9 cellular contexts compared by ENCODE assay signal in genomic region chr1:21574464-21575151, GRCh38.
DNase-seq lines count a peak whose midpoint lies in the region; ATAC-seq and TF ChIP-seq lines count a peak whose summit lies in the region.
"Had no signal": no experiment of that assay in that cellular context is flagged by ENCODE, and none has a peak within 500 bp of the region (broad histone marks: within the 10 kb centered on the region; RNA-seq: fewer than 3 reads in every experiment).

No MANE protein-coding gene starts in this region.

- peaks cover 6% of the 10 kb centered on the region for H3K27me3 Mint-ChIP-seq in activated CD4-positive, alpha-beta memory T cell treated with anti-CD3 and anti-CD28 coated beads, Interleukin-2, amount 10 ng/mL, durations not matched to agents 7 days and 5 days

- no peaks in the 10 kb centered on the region for H3K4me1 Mint-ChIP-seq in activated CD4-positive, alpha-beta memory T cell treated with anti-CD3 and anti-CD28 coated beads, Interleukin-2, amount 10 ng/mL, durations not matched to agents 7 days and 5 days
- H3K4me1 Mint-ChIP-seq: activated naive CD4-positive, alpha-beta T cell treated with anti-CD3 and anti-CD28 coated beads, Interleukin-2, amount 50 U/mL, for 24 hours had no signal

- CTCF ChIA-PET in activated CD4-positive, alpha-beta memory T cell treated with anti-CD3 and anti-CD28 coated beads, Interleukin-2, amount 10 ng/mL, durations not matched to agents 7 days and 5 days (lab: Charles Lee): no interaction called here

- H3K79me2 ChIP-seq in neural cell (replicated peaks; ENCODE audit: insufficient read depth, low read length): no peaks in the 10 kb centered on the region

- TF ChIP-seq CTCF in C4-2B (conservative IDR thresholded peaks at IDR 0.05): no peak
- TF ChIP-seq CTCF in neural cell (IDR thresholded peaks at IDR 0.05; ENCODE audit: poor library complexity, severe bottlenecking): no peak

- H3K9ac ChIP-seq in neural cell (ENCODE audit: low read length): peak overlapping the region; percentile 38

- H4K20me1 ChIP-seq in neural cell (ENCODE audit: insufficient read depth): no peaks in the 10 kb centered on the region

- DNase-seq in NCI-H2227 treated with DMSO at 0.1 percent for 48 hours (lab: John Stamatoyannopoulos, UW) (peak; percentile 65), NCI-H1417 treated with DMSO at 0.1 percent for 48 hours (lab: John Stamatoyannopoulos, UW) (no peak), activated gamma-delta T cell treated with Interleukin-2 at 50 U/mL for 16 hours (no peak)
- no peak for DNase-seq in activated CD4-positive, alpha-beta memory T cell treated with anti-CD3 and anti-CD28 coated beads, Interleukin-2, amount 10 ng/mL, durations not matched to agents 7 days and 5 days

- no peak for TF ChIP-seq EP300 in neural cell (conservative IDR thresholded peaks at IDR 0.05; ENCODE audit: poor library complexity, severe bottlenecking)

- no peaks in the 10 kb centered on the region for H3K36me3 Mint-ChIP-seq in activated CD4-positive, alpha-beta memory T cell treated with anti-CD3 and anti-CD28 coated beads, Interleukin-2, amount 10 ng/mL, durations not matched to agents 7 days and 5 days (ENCODE audit: low read depth)
- H3K36me3 Mint-ChIP-seq: activated naive CD4-positive, alpha-beta T cell treated with anti-CD3 and anti-CD28 coated beads, Interleukin-2, amount 50 U/mL, for 24 hours had no signal

- no peak overlapping the region for H3K4me3 ChIP-seq in neural cell (ENCODE audit: low read length)

- H3F3A ChIP-seq in neural cell (ENCODE audit: insufficient read depth, low read length, poor library complexity, severe bottlenecking): no peaks in the 10 kb centered on the region

- no peaks in the 10 kb centered on the region for H3K36me3 ChIP-seq in neural cell (ENCODE audit: insufficient read depth, low read length)

- peak overlapping the region; percentile 51 for H2AFZ ChIP-seq in neural cell (ENCODE audit: low read depth, low read length)

- ATAC-seq in esophagus mucosa (peak; percentile 64), GM19328 (IDR thresholded peaks at IDR 0.05; ENCODE audit: unreplicated experiment) (no peak)

- no peaks in the 10 kb centered on the region for H3K9me2 ChIP-seq in neural cell (ENCODE audit: insufficient read depth, low read length)

- no peaks in the 10 kb centered on the region for H3K27me3 ChIP-seq in neural cell (ENCODE audit: insufficient read depth, low read depth, low read length)

- no peak overlapping the region for H3K27ac Mint-ChIP-seq in activated CD4-positive, alpha-beta memory T cell treated with anti-CD3 and anti-CD28 coated beads, Interleukin-2, amount 10 ng/mL, durations not matched to agents 7 days and 5 days
- H3K27ac Mint-ChIP-seq: activated naive CD4-positive, alpha-beta T cell treated with anti-CD3 and anti-CD28 coated beads, Interleukin-2, amount 50 U/mL, for 24 hours had no signal

- no peaks in the 10 kb centered on the region for H3K9me3 ChIP-seq in neural cell (ENCODE audit: low read length)

- POLR2A ChIA-PET in activated CD4-positive, alpha-beta memory T cell treated with anti-CD3 and anti-CD28 coated beads, Interleukin-2, amount 10 ng/mL, durations not matched to agents 7 days and 5 days (lab: Charles Lee): no interaction called here

- H3K27ac ChIP-seq in C4-2B: peak overlapping the region; percentile 22; the same call in 1 of the 2 replicates
- H3K27ac ChIP-seq in neural cell (ENCODE audit: low read length): peak overlapping the region; percentile 3

- TF ChIP-seq RAD21 in neural cell (conservative IDR thresholded peaks at IDR 0.05): no peak

- no peak overlapping the region for H3K4me3 Mint-ChIP-seq in activated CD4-positive, alpha-beta memory T cell treated with anti-CD3 and anti-CD28 coated beads, Interleukin-2, amount 10 ng/mL, durations not matched to agents 7 days and 5 days
- H3K4me3 Mint-ChIP-seq: activated naive CD4-positive, alpha-beta T cell treated with anti-CD3 and anti-CD28 coated beads, Interleukin-2, amount 50 U/mL, for 24 hours had no signal

- H3K4me2 ChIP-seq in neural cell (ENCODE audit: low read length): no peak overlapping the region

- H3K9me3 Mint-ChIP-seq in activated CD4-positive, alpha-beta memory T cell treated with anti-CD3 and anti-CD28 coated beads, Interleukin-2, amount 10 ng/mL, durations not matched to agents 7 days and 5 days: no peaks in the 10 kb centered on the region
- H3K9me3 Mint-ChIP-seq: activated naive CD4-positive, alpha-beta T cell treated with anti-CD3 and anti-CD28 coated beads, Interleukin-2, amount 50 U/mL, for 24 hours had no signal

TF ChIP-seq in neural cell, 6 proteins besides CTCF, POLR2A, EP300 and RAD21:
- TF ChIP-seq SMC3 (conservative IDR thresholded peaks at IDR 0.05; ENCODE audit: poor library complexity) (no peak), TAF1 (IDR thresholded peaks at IDR 0.05; ENCODE audit: low read depth) (no peak), POLR2AphosphoS5 (IDR thresholded peaks at IDR 0.05) (peak; percentile 30)
